ENCODE assay signal across 17 cellular contexts in the genomic region with DNA sequence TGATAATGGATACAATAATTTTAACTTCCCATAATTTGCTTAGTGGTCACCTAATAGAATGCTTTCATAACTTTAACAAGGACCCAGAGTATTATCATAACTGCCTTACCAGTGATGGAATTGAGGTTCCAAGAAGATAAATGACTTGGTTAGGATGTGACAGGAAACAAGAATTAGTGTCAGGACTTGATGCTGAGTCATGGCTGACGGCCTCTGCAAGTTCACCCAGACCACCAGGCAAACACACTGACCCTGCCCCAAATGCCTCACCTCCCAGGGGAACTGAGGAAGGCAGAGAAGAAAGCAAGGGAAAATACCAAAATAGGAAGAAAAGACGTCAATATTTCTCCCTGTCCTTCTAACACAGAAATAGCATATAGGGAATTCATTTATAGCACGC.
DNase-seq lines count a peak whose midpoint lies in the region; ATAC-seq and TF ChIP-seq lines count a peak whose summit lies in the region.
"Had no signal": no experiment of that assay in that cellular context is flagged by ENCODE, and none has a peak within 500 bp of the region (broad histone marks: within the 10 kb centered on the region; RNA-seq: fewer than 3 reads in every experiment).

No MANE protein-coding gene starts in this region.

- no peaks in the 10 kb centered on the region; a peak in 1 of 7 replicates for H3K36me3 Mint-ChIP-seq in H9 (ENCODE audit: insufficient read depth in 1 of 3, low read depth in 3 of 3)
- no peaks in the 10 kb centered on the region for H3K36me3 Mint-ChIP-seq in activated T-helper 1 cell treated with anti-CD3 and anti-CD28 coated beads, Interleukin-12 subunit alpha, Interleukin-12 subunit beta, Interleukin-2, Interleukin-4 antibody, amounts not matched to agents 30 ng/mL and 10 ng/mL and 1 ng/mL, durations not matched to agents 14 hours and 24 hours and 36 hours (ENCODE audit: low read depth)
- H3K36me3 Mint-ChIP-seq in progenitor cell of endocrine pancreas (ENCODE audit: insufficient read depth): no peaks in the 10 kb centered on the region
- H3K36me3 Mint-ChIP-seq: CD14-positive monocyte had no signal

- H2BK20ac ChIP-seq in H9 (ENCODE audit: low read depth, low read length, poor library complexity, severe bottlenecking): no peak overlapping the region

- H3K18ac ChIP-seq in H9 (ENCODE audit: insufficient read length, low read depth, low read length): no peak overlapping the region

- H3K36me3 ChIP-seq in SK-N-SH (replicated peaks in 1 of 2; ENCODE audit: control insufficient read depth in 1 of 2, insufficient read depth in 2 of 2, low read length in 1 of 2): no peaks in the 10 kb centered on the region

- ATAC-seq in GM21526 (IDR thresholded peaks at IDR 0.05; ENCODE audit: low FRiP score, unreplicated experiment): no peak
- ATAC-seq: HCT116 had no signal

- H2BK5ac ChIP-seq in H9 (ENCODE audit: insufficient read length, low read length): no peak overlapping the region

- H3K14ac ChIP-seq in H9 (ENCODE audit: insufficient read depth, low read length): no peak overlapping the region

- H3K27me3 ChIP-seq in H9 (ENCODE audit: insufficient read depth, low read length) (no peaks in the 10 kb centered on the region), SK-N-SH (ENCODE audit: insufficient read depth) (no peaks in the 10 kb centered on the region)

- TF ChIP-seq EP300 in SK-N-SH (IDR thresholded peaks at IDR 0.05; ENCODE audit: borderline replicate concordance in 1 of 2, low read depth in 1 of 2, low read length in 1 of 2): no peak

- no peak overlapping the region for H2BK12ac ChIP-seq in H9 (ENCODE audit: insufficient read length, low read depth, low read length)

- H3K9me2 ChIP-seq in SK-N-SH: no peaks in the 10 kb centered on the region

- no CpG with 5 or more reads among the region's 3 CpGs for WGBS in H9 (ENCODE audit: extremely low coverage, insufficient read length, low lambda C conversion rate)
- WGBS in SK-N-SH (ENCODE audit: low lambda C conversion rate): 81% methylated on average over 3 of the region's 3 CpGs

- H3K4me3 Mint-ChIP-seq in H9 (no peak overlapping the region), progenitor cell of endocrine pancreas (ENCODE audit: low read depth) (no peak overlapping the region)
- no peak overlapping the region for H3K4me3 Mint-ChIP-seq in activated T-helper 1 cell treated with anti-CD3 and anti-CD28 coated beads, Interleukin-12 subunit alpha, Interleukin-12 subunit beta, Interleukin-2, Interleukin-4 antibody, amounts not matched to agents 30 ng/mL and 10 ng/mL and 1 ng/mL, durations not matched to agents 14 hours and 24 hours and 36 hours
- H3K4me3 Mint-ChIP-seq: CD14-positive monocyte had no signal

- intact Hi-C loops in activated T-helper 1 cell treated with anti-CD3 and anti-CD28 coated beads, Interleukin-12 subunit alpha, Interleukin-12 subunit beta, Interleukin-2, Interleukin-4 antibody, amounts not matched to agents 30 ng/mL and 10 ng/mL and 1 ng/mL, durations not matched to agents 14 hours and 24 hours and 36 hours (cut with micrococcal nuclease): no loop called here

- no peak overlapping the region for H4K5ac ChIP-seq in H9 (ENCODE audit: insufficient read length, low read depth, low read length)

- no peak overlapping the region for H2BK15ac ChIP-seq in H9 (ENCODE audit: low read depth, low read length)

- no peaks in the 10 kb centered on the region for H3F3A ChIP-seq in SK-N-SH (replicated peaks; ENCODE audit: insufficient read depth)

- H3K23me2 ChIP-seq in H9 (ENCODE audit: insufficient read length, low read depth, low read length, poor library complexity, severe bottlenecking): no peaks in the 10 kb centered on the region

- no peak for DNase-seq in H9
- no peak for DNase-seq in SK-N-SH
- peak; percentile 54 for DNase-seq in fibroblast of mammary gland (ENCODE audit: low read depth)
- DNase-seq in skeletal muscle cell (ENCODE audit: low read depth): peak; percentile 25
- no peak for DNase-seq in activated T-helper 1 cell treated with anti-CD3 and anti-CD28 coated beads, Interleukin-12 subunit alpha, Interleukin-12 subunit beta, Interleukin-2, Interleukin-4 antibody, amounts not matched to agents 30 ng/mL and 10 ng/mL and 1 ng/mL, durations not matched to agents 14 hours and 24 hours and 36 hours (ENCODE audit: low spot score)
- DNase-seq in progenitor cell of endocrine pancreas (ENCODE audit: low spot score, unreplicated experiment): no peak
- DNase-seq: COR-L47, Karpas-422, MM.1S, NCI-H187 treated with DMSO at 0.1 percent for 48 hours, NCI-H2171, NCI-H446 treated with DMSO at 0.1 percent for 48 hours, PC-9 had no signal

- H3K27ac Mint-ChIP-seq in H9: peak overlapping the region in 2 of 3 experiments; percentile 65 to 93; a peak in 4 of 7 replicates
- no peak overlapping the region for H3K27ac Mint-ChIP-seq in activated T-helper 1 cell treated with anti-CD3 and anti-CD28 coated beads, Interleukin-12 subunit alpha, Interleukin-12 subunit beta, Interleukin-2, Interleukin-4 antibody, amounts not matched to agents 30 ng/mL and 10 ng/mL and 1 ng/mL, durations not matched to agents 14 hours and 24 hours and 36 hours
- H3K27ac Mint-ChIP-seq in progenitor cell of endocrine pancreas: no peak overlapping the region
- H3K27ac Mint-ChIP-seq: CD14-positive monocyte had no signal

- H3K4me3 ChIP-seq in SK-N-SH (ENCODE audit: low read depth in 2 of 2, low read length in 1 of 2) (no peak overlapping the region), fibroblast of mammary gland (ENCODE audit: control insufficient read depth, low read depth, low read length) (no peak overlapping the region), skeletal muscle cell (ENCODE audit: low read depth, low read length) (no peak overlapping the region)
- H3K4me3 ChIP-seq: PC-9 had no signal

- no peak overlapping the region for H3K27ac ChIP-seq in H9 (ENCODE audit: insufficient read length, low read depth, low read length)
- H3K27ac ChIP-seq in SK-N-SH (ENCODE audit: low read depth in 2 of 2, low read length in 1 of 2): no peak overlapping the region
- H3K27ac ChIP-seq: HL-60, PC-9 had no signal

- no peak for TF ChIP-seq CTCF in H9 (conservative IDR thresholded peaks at IDR 0.05)
- no peak for TF ChIP-seq CTCF in SK-N-SH (IDR thresholded peaks at IDR 0.05)
- TF ChIP-seq CTCF in fibroblast of mammary gland (conservative IDR thresholded peaks at IDR 0.05; ENCODE audit: control insufficient read depth, insufficient read depth, low read depth, low read length): no peak
- no peak for TF ChIP-seq CTCF in progenitor cell of endocrine pancreas (IDR thresholded peaks at IDR 0.05; ENCODE audit: unreplicated experiment)

- no peak overlapping the region for H2BK120ac ChIP-seq in H9 (ENCODE audit: low read depth, low read length, poor library complexity, severe bottlenecking)

- no peak for TF ChIP-seq RAD21 in SK-N-SH (IDR thresholded peaks at IDR 0.05; ENCODE audit: low read length)

- POLR2A ChIA-PET in SK-N-SH (lab: Yijun Ruan, JAX): no interaction called here

- H3K4me1 Mint-ChIP-seq in H9 (peaks cover 70% of the 10 kb centered on the region in 2 experiments), progenitor cell of endocrine pancreas (ENCODE audit: low read depth) (peaks cover 48% of the 10 kb centered on the region)
- no peaks in the 10 kb centered on the region for H3K4me1 Mint-ChIP-seq in activated T-helper 1 cell treated with anti-CD3 and anti-CD28 coated beads, Interleukin-12 subunit alpha, Interleukin-12 subunit beta, Interleukin-2, Interleukin-4 antibody, amounts not matched to agents 30 ng/mL and 10 ng/mL and 1 ng/mL, durations not matched to agents 14 hours and 24 hours and 36 hours (ENCODE audit: low read depth)

- H3K9me3 ChIP-seq in H9 (ENCODE audit: control insufficient read depth, low read depth, low read length) (no peaks in the 10 kb centered on the region), SK-N-SH (no peaks in the 10 kb centered on the region)

- H3K4me1 ChIP-seq in H9 (ENCODE audit: insufficient read depth, low read length) (peaks cover 16% of the 10 kb centered on the region), SK-N-SH (ENCODE audit: control insufficient read depth in 1 of 2, insufficient read depth in 2 of 2, low read depth in 1 of 2, low read length in 1 of 2) (peaks cover 11 to 30% of the 10 kb centered on the region in 2 experiments; a peak in 2 of 4 replicates)

- no peak overlapping the region for H2AFZ ChIP-seq in H9 (ENCODE audit: low read length)
- H2AFZ ChIP-seq in SK-N-SH (ENCODE audit: low read depth): no peak overlapping the region
- H2AFZ ChIP-seq: PC-9 had no signal

- no peaks in the 10 kb centered on the region; the same call in 1 of the 2 replicates for H3K27me3 Mint-ChIP-seq in H9 (ENCODE audit: low read depth)
- peaks cover 6% of the 10 kb centered on the region for H3K27me3 Mint-ChIP-seq in activated T-helper 1 cell treated with anti-CD3 and anti-CD28 coated beads, Interleukin-12 subunit alpha, Interleukin-12 subunit beta, Interleukin-2, Interleukin-4 antibody, amounts not matched to agents 30 ng/mL and 10 ng/mL and 1 ng/mL, durations not matched to agents 14 hours and 24 hours and 36 hours (ENCODE audit: insufficient read depth)
- H3K27me3 Mint-ChIP-seq in progenitor cell of endocrine pancreas: no peaks in the 10 kb centered on the region

- CTCF ChIA-PET in SK-N-SH (lab: Yijun Ruan, JAX): interaction anchor here (1.3 kb wide), 1 partner anchor 10 kb away, joined by 3 read pairs; no protein-coding TSS in a partner anchor

- H3K4me2 ChIP-seq in H9 (ENCODE audit: insufficient read depth, insufficient read length, low read length) (no peak overlapping the region), SK-N-SH (no peak overlapping the region)
- H3K4me2 ChIP-seq: PC-9 had no signal

- no peaks in the 10 kb centered on the region for H3K79me2 ChIP-seq in H9 (ENCODE audit: insufficient read depth, low read length)
- no peaks in the 10 kb centered on the region for H3K79me2 ChIP-seq in SK-N-SH (ENCODE audit: insufficient read depth)

- no peak overlapping the region for H4K8ac ChIP-seq in H9 (replicated peaks; ENCODE audit: insufficient read length, low read depth, low read length)

- no peak overlapping the region for H3K9ac ChIP-seq in H9 (ENCODE audit: extremely low read depth, insufficient read length, low read length)
- H3K9ac ChIP-seq in SK-N-SH: no peak overlapping the region

- no peak overlapping the region for H2AK5ac ChIP-seq in H9 (ENCODE audit: insufficient read length, low read length)

- H4K20me1 ChIP-seq in H9 (ENCODE audit: control insufficient read depth, insufficient read depth, insufficient read length) (no peaks in the 10 kb centered on the region), SK-N-SH (ENCODE audit: insufficient read depth) (no peaks in the 10 kb centered on the region)

- H4K91ac ChIP-seq in H9 (ENCODE audit: insufficient read length, low read depth, low read length): no peak overlapping the region

- no peak overlapping the region for H3K56ac ChIP-seq in H9 (ENCODE audit: insufficient read length, low read depth, low read length)

- no peak overlapping the region for H3T11ph ChIP-seq in H9 (ENCODE audit: low read length)

- H3K9me3 Mint-ChIP-seq in H9 (no peaks in the 10 kb centered on the region), progenitor cell of endocrine pancreas (ENCODE audit: low read depth) (no peaks in the 10 kb centered on the region)
- H3K9me3 Mint-ChIP-seq in activated T-helper 1 cell treated with anti-CD3 and anti-CD28 coated beads, Interleukin-12 subunit alpha, Interleukin-12 subunit beta, Interleukin-2, Interleukin-4 antibody, amounts not matched to agents 30 ng/mL and 10 ng/mL and 1 ng/mL, durations not matched to agents 14 hours and 24 hours and 36 hours: no peaks in the 10 kb centered on the region

- H3K79me1 ChIP-seq in H9 (ENCODE audit: insufficient read depth, low read depth, low read length, poor library complexity, severe bottlenecking): no peaks in the 10 kb centered on the region

- no peak overlapping the region for H3K4ac ChIP-seq in H9 (ENCODE audit: low read depth, low read length)

- no peak overlapping the region for H3K23ac ChIP-seq in H9 (ENCODE audit: insufficient read length, low read depth, low read length)

Comparison
In these comparisons a context has a peak if more than half of its experiments do, and no peak if none do; other contexts are left out.
1. DNase-seq: peak in fibroblast of mammary gland (single experiment) and skeletal muscle cell (single experiment); none in H9 (single experiment), SK-N-SH (single experiment), activated T-helper 1 cell treated with anti-CD3 and anti-CD28 coated beads, Interleukin-12 subunit alpha, Interleukin-12 subunit beta, Interleukin-2, Interleukin-4 antibody, amounts not matched to agents 30 ng/mL and 10 ng/mL and 1 ng/mL, durations not matched to agents 14 hours and 24 hours and 36 hours (single experiment) and progenitor cell of endocrine pancreas (single experiment).
2. H3K27ac Mint-ChIP-seq: peak in H9 (2 of 3); none in activated T-helper 1 cell treated with anti-CD3 and anti-CD28 coated beads, Interleukin-12 subunit alpha, Interleukin-12 subunit beta, Interleukin-2, Interleukin-4 antibody, amounts not matched to agents 30 ng/mL and 10 ng/mL and 1 ng/mL, durations not matched to agents 14 hours and 24 hours and 36 hours (single experiment) and progenitor cell of endocrine pancreas (single experiment).